Comparison of ENCODE assay signal across 1 cellular context in the genomic region with DNA sequence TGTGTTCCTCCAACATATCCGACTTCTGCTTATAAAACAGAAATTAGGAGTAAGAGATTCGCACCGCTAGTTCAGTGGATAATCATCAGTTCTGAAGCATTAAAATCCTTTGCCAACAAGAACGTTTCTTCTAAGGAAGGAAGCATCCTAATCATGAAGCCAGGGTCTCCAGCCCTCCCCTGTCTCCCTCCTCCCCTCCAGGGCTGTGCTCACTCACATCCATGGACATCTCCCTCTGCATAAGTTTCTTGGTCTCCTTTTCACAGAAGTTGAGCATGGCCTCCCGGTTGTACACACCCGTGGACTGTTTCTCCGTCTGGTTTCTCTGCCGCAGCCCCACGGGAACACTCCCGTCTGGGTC.
TF ChIP-seq lines count a peak whose summit lies in the region.

No MANE protein-coding gene starts in this region.

TF ChIP-seq in HepG2, 621 proteins besides CTCF, POLR2A, EP300 and RAD21:
- TF ChIP-seq ZNF577 (CRISPR knock-in tag; IDR thresholded peaks at IDR 0.05; ENCODE audit: borderline replicate concordance, low read depth) (no peak), NCOA1 (CRISPR knock-in tag; IDR thresholded peaks at IDR 0.05) (no peak)
